ENCODE assay signal across 10 cellular contexts in genomic region chr22:39413204-39413603, GRCh38. TPM values are rescaled to one million over a fixed set of nuclear protein-coding genes. Genes with fewer than 3 reads are reported as not detected.
DNase-seq lines count a peak whose midpoint lies in the region; ATAC-seq and TF ChIP-seq lines count a peak whose summit lies in the region.
"Not testable (repeated sequence)": the region's sequence is repeated elsewhere in the genome, so short reads cannot be mapped to it uniquely, and the experiment has no call there.
"Had no signal": no experiment of that assay in that cellular context is flagged by ENCODE, and none has a peak within 500 bp of the region (broad histone marks: within the 10 kb centered on the region; RNA-seq: fewer than 3 reads in every experiment).

No MANE protein-coding gene starts in this region.

- not testable (repeated sequence) for H3K27me3 ChIP-seq in naive thymus-derived CD4-positive, alpha-beta T cell (ENCODE audit: control insufficient read depth in 2 of 2, insufficient read depth in 2 of 2, low read length in 2 of 2); suprapubic skin

- not testable (repeated sequence) for H3K9me3 ChIP-seq in T-helper 17 cell (ENCODE audit: control insufficient read depth, low read length, poor library complexity, severe bottlenecking); naive thymus-derived CD4-positive, alpha-beta T cell (ENCODE audit: control insufficient read depth in 2 of 3, low read length in 3 of 3); suprapubic skin

- H3K36me3 ChIP-seq in naive thymus-derived CD4-positive, alpha-beta T cell (ENCODE audit: control insufficient read depth in 2 of 3, insufficient read depth in 3 of 3, low read length in 3 of 3) = peaks cover 0 to 21% (median 12%) of the 10 kb centered on the region in 3 experiments
- H3K36me3 ChIP-seq in suprapubic skin = peaks cover 28% of the 10 kb centered on the region

- H3K4me1 Mint-ChIP-seq in CD14-positive monocyte (peaks cover 65% of the 10 kb centered on the region), T-helper 17 cell (peaks cover 29% of the 10 kb centered on the region)
- peaks cover 42% of the 10 kb centered on the region for H3K4me1 Mint-ChIP-seq in activated CD4-positive, alpha-beta memory T cell treated with anti-CD3 and anti-CD28 coated beads, Interleukin-2, amount 10 ng/mL, durations not matched to agents 7 days and 5 days
- H3K4me1 Mint-ChIP-seq in activated T-helper 17 cell treated with anti-CD3 and anti-CD28 coated beads, Interleukin-2, amount 50 U/mL, for 72 hours = peaks cover 12% of the 10 kb centered on the region
- peaks cover 47% of the 10 kb centered on the region for H3K4me1 Mint-ChIP-seq in activated naive CD8-positive, alpha-beta T cell treated with anti-CD3 and anti-CD28 coated beads, Interleukin-2, amount 10 ng/mL, durations not matched to agents 7 days and 5 days
- peaks cover 49 to 92% (median 70%) of the 10 kb centered on the region in 7 donors for H3K4me1 Mint-ChIP-seq in naive thymus-derived CD4-positive, alpha-beta T cell

- peak overlapping the region; percentile 57 to 93 (median 86) for H3K27ac Mint-ChIP-seq in CD14-positive monocyte
- H3K27ac Mint-ChIP-seq in T-helper 17 cell; activated T-helper 17 cell treated with anti-CD3 and anti-CD28 coated beads, Interleukin-2, amount 50 U/mL, for 72 hours: not testable (repeated sequence)
- H3K27ac Mint-ChIP-seq in activated CD4-positive, alpha-beta memory T cell treated with anti-CD3 and anti-CD28 coated beads, Interleukin-2, amount 10 ng/mL, durations not matched to agents 7 days and 5 days = peak overlapping the region; percentile 63
- H3K27ac Mint-ChIP-seq in activated naive CD8-positive, alpha-beta T cell treated with anti-CD3 and anti-CD28 coated beads, Interleukin-2, amount 10 ng/mL, durations not matched to agents 7 days and 5 days = peak overlapping the region; percentile 98
- H3K27ac Mint-ChIP-seq in naive thymus-derived CD4-positive, alpha-beta T cell = peak overlapping the region; percentile 58 to 93 (median 78)

- H3K36me3 Mint-ChIP-seq in CD14-positive monocyte = peaks cover 33 to 37% of the 10 kb centered on the region in 2 donors
- not testable (repeated sequence) for H3K36me3 Mint-ChIP-seq in T-helper 17 cell (ENCODE audit: low read depth)
- peaks cover 11% of the 10 kb centered on the region for H3K36me3 Mint-ChIP-seq in activated CD4-positive, alpha-beta memory T cell treated with anti-CD3 and anti-CD28 coated beads, Interleukin-2, amount 10 ng/mL, durations not matched to agents 7 days and 5 days (ENCODE audit: low read depth)
- peaks cover 10% of the 10 kb centered on the region for H3K36me3 Mint-ChIP-seq in activated T-helper 17 cell treated with anti-CD3 and anti-CD28 coated beads, Interleukin-2, amount 50 U/mL, for 72 hours (ENCODE audit: low read depth)
- H3K36me3 Mint-ChIP-seq in activated naive CD8-positive, alpha-beta T cell treated with anti-CD3 and anti-CD28 coated beads, Interleukin-2, amount 10 ng/mL, durations not matched to agents 7 days and 5 days = peaks cover 25% of the 10 kb centered on the region
- peaks cover 0 to 15% (median 5%) of the 10 kb centered on the region in 5 donors for H3K36me3 Mint-ChIP-seq in naive thymus-derived CD4-positive, alpha-beta T cell

- intact Hi-C loops in CD14-positive monocyte (cut with micrococcal nuclease) = not testable (repeated sequence)
- intact Hi-C loops in naive thymus-derived CD4-positive, alpha-beta T cell (cut with micrococcal nuclease) = loop anchor here in 1 of 2 donors (5.0 to 10.0 kb wide), 2 partner anchors 68 to 79 kb away; partner anchors contain the start of gene SYNGR1

- ATAC-seq in T-helper 17 cell; activated T-helper 17 cell treated with anti-CD3 and anti-CD28 coated beads, Interleukin-2, amount 50 U/mL, for 72 hours (replicated peaks); activated naive CD8-positive, alpha-beta T cell treated with anti-CD3 and anti-CD28 coated beads, Interleukin-2, amount 10 ng/mL, durations not matched to agents 7 days and 5 days (ENCODE audit: low read depth); naive thymus-derived CD4-positive, alpha-beta T cell: not testable (repeated sequence)

- 85% methylated on average over 7 of the region's 7 CpGs for WGBS in suprapubic skin

- H3K9me3 Mint-ChIP-seq in CD14-positive monocyte; activated CD4-positive, alpha-beta memory T cell treated with anti-CD3 and anti-CD28 coated beads, Interleukin-2, amount 10 ng/mL, durations not matched to agents 7 days and 5 days; activated T-helper 17 cell treated with anti-CD3 and anti-CD28 coated beads, Interleukin-2, amount 50 U/mL, for 72 hours; activated naive CD8-positive, alpha-beta T cell treated with anti-CD3 and anti-CD28 coated beads, Interleukin-2, amount 10 ng/mL, durations not matched to agents 7 days and 5 days; naive thymus-derived CD4-positive, alpha-beta T cell: not testable (repeated sequence)

- H3K4me3 Mint-ChIP-seq in CD14-positive monocyte (peak overlapping the region; percentile 59 to 77), T-helper 17 cell (peak overlapping the region; percentile 53)
- not testable (repeated sequence) for H3K4me3 Mint-ChIP-seq in activated CD4-positive, alpha-beta memory T cell treated with anti-CD3 and anti-CD28 coated beads, Interleukin-2, amount 10 ng/mL, durations not matched to agents 7 days and 5 days
- H3K4me3 Mint-ChIP-seq in activated T-helper 17 cell treated with anti-CD3 and anti-CD28 coated beads, Interleukin-2, amount 50 U/mL, for 72 hours = peak overlapping the region; percentile 44
- H3K4me3 Mint-ChIP-seq in activated naive CD8-positive, alpha-beta T cell treated with anti-CD3 and anti-CD28 coated beads, Interleukin-2, amount 10 ng/mL, durations not matched to agents 7 days and 5 days = peak overlapping the region; percentile 85
- H3K4me3 Mint-ChIP-seq in naive thymus-derived CD4-positive, alpha-beta T cell = peak overlapping the region in 9 of 10 donors; percentile 41 to 76 (median 69)

- not testable (repeated sequence) for H3K4me3 ChIP-seq in naive thymus-derived CD4-positive, alpha-beta T cell (ENCODE audit: low read length); suprapubic skin

- CTCF ChIA-PET in HEK293T (lab: Yijun Ruan, JAX) = interaction anchor here (0.5 kb wide), 1 partner anchor 76 kb away, joined by 5 read pairs; no protein-coding TSS in a partner anchor
- CTCF ChIA-PET in activated CD4-positive, alpha-beta memory T cell treated with anti-CD3 and anti-CD28 coated beads, Interleukin-2, amount 10 ng/mL, durations not matched to agents 7 days and 5 days (lab: Charles Lee) = interaction anchor here (1.2 to 1.7 kb wide), 3 partner anchors 11 to 83 kb away, joined by 3 to 13 read pairs (median 5); partner anchors contain the start of gene TAB1
- CTCF ChIA-PET in naive thymus-derived CD4-positive, alpha-beta T cell (lab: Charles Lee) = interaction anchor here (1.1 to 4.5 kb wide), 4 partner anchors 10 to 116 kb away, joined by 5 to 39 read pairs (median 6); partner anchors contain the start of gene TAB1

- H3K4me1 ChIP-seq in naive thymus-derived CD4-positive, alpha-beta T cell (ENCODE audit: control insufficient read depth in 2 of 2, insufficient read depth in 2 of 2, low read length in 2 of 2) = peaks cover 12 to 62% of the 10 kb centered on the region in 2 donors
- peaks cover 36% of the 10 kb centered on the region for H3K4me1 ChIP-seq in suprapubic skin

- not testable (repeated sequence) for TF ChIP-seq CTCF in CD14-positive monocyte (IDR thresholded peaks at IDR 0.05); suprapubic skin (IDR thresholded peaks at IDR 0.05)

- POLR2A ChIA-PET in HEK293T (lab: Yijun Ruan, JAX) = interaction anchor here (1.4 to 2.4 kb wide), 2 partner anchors 8 to 93 kb away, joined by 3 to 7 read pairs; partner anchors contain the start of gene RPL3
- POLR2A ChIA-PET in activated CD4-positive, alpha-beta memory T cell treated with anti-CD3 and anti-CD28 coated beads, Interleukin-2, amount 10 ng/mL, durations not matched to agents 7 days and 5 days (lab: Charles Lee) = interaction anchor here (0.9 to 2.4 kb wide), 4 partner anchors 10 to 39 kb away, joined by 3 to 21 read pairs (median 4); partner anchors contain the start of gene TAB1
- POLR2A ChIA-PET in activated naive CD8-positive, alpha-beta T cell treated with anti-CD3 and anti-CD28 coated beads, Interleukin-2, amount 10 ng/mL, durations not matched to agents 7 days and 5 days (lab: Charles Lee) = interaction anchor here (0.7 to 5.2 kb wide), 12 partner anchors 11 to 764 kb away, joined by 4 to 68 read pairs (median 8); partner anchors contain the start of genes ATF4, RPL3, TAB1 and TNRC6B
- POLR2A ChIA-PET in naive thymus-derived CD4-positive, alpha-beta T cell (lab: Charles Lee) = interaction anchor here (0.6 to 9.1 kb wide), 10 partner anchors 9 to 803 kb away, joined by 3 to 75 read pairs (median 6); partner anchors contain the start of genes ATF4, MIEF1, RPL3 and TAB1

- H3K27me3 Mint-ChIP-seq in CD14-positive monocyte (ENCODE audit: low read depth in 3 of 3); T-helper 17 cell; activated CD4-positive, alpha-beta memory T cell treated with anti-CD3 and anti-CD28 coated beads, Interleukin-2, amount 10 ng/mL, durations not matched to agents 7 days and 5 days; activated T-helper 17 cell treated with anti-CD3 and anti-CD28 coated beads, Interleukin-2, amount 50 U/mL, for 72 hours; activated naive CD8-positive, alpha-beta T cell treated with anti-CD3 and anti-CD28 coated beads, Interleukin-2, amount 10 ng/mL, durations not matched to agents 7 days and 5 days; naive thymus-derived CD4-positive, alpha-beta T cell: not testable (repeated sequence)

- TF ChIP-seq POLR2A in suprapubic skin (IDR thresholded peaks at IDR 0.05) = not testable (repeated sequence)

- DNase-seq in CD14-positive monocyte (ENCODE audit: low spot score); HEK293T (ENCODE audit: extremely low spot score); T-helper 17 cell; activated CD4-positive, alpha-beta memory T cell treated with anti-CD3 and anti-CD28 coated beads, Interleukin-2, amount 10 ng/mL, durations not matched to agents 7 days and 5 days; activated naive CD8-positive, alpha-beta T cell treated with anti-CD3 and anti-CD28 coated beads, Interleukin-2, amount 10 ng/mL, durations not matched to agents 7 days and 5 days; naive thymus-derived CD4-positive, alpha-beta T cell; suprapubic skin (ENCODE audit: low spot score in 2 of 2): not testable (repeated sequence)

- peak overlapping the region; percentile 38 for H3K27ac ChIP-seq in naive thymus-derived CD4-positive, alpha-beta T cell (ENCODE audit: low read depth, low read length)
- peak overlapping the region; percentile 17 for H3K27ac ChIP-seq in suprapubic skin

- TF ChIP-seq EP300 in suprapubic skin (IDR thresholded peaks at IDR 0.05) = not testable (repeated sequence)

RNA-seq across cellular contexts. Expression of gene TAB1, which starts 13.6 kb away (rescaled TPM):
- 1 to 10 TPM; 3.2 to 3.9 TPM for polyA plus RNA-seq in CD14-positive monocyte
- total RNA-seq in T-helper 17 cell = 10 to 100 TPM; 22.0 to 23.6 TPM
- total RNA-seq in activated CD4-positive, alpha-beta memory T cell treated with anti-CD3 and anti-CD28 coated beads, Interleukin-2, amount 10 ng/mL, durations not matched to agents 7 days and 5 days = 10 to 100 TPM; 25.0 to 27.5 TPM
- total RNA-seq in activated T-helper 17 cell treated with anti-CD3 and anti-CD28 coated beads, Interleukin-2, amount 50 U/mL, for 72 hours = 10 to 100 TPM; 15.2 to 20.9 TPM
- total RNA-seq in activated naive CD8-positive, alpha-beta T cell treated with anti-CD3 and anti-CD28 coated beads, Interleukin-2, amount 10 ng/mL, durations not matched to agents 7 days and 5 days = 10 to 100 TPM; 37.4 to 39.9 TPM
- 10 to 100 TPM; 27.7 to 51.5 (median 33.8) TPM for total RNA-seq in naive thymus-derived CD4-positive, alpha-beta T cell
- 1 to 10 TPM; 4.3 to 5.1 TPM for polyA plus RNA-seq in naive thymus-derived CD4-positive, alpha-beta T cell
- 10 to 100 TPM; 16.9 to 35.4 (median 23.3) TPM for total RNA-seq in suprapubic skin

RNA-seq across cellular contexts. Expression of gene MGAT3, which starts 43.6 kb away (rescaled TPM):
- not detected for polyA plus RNA-seq in CD14-positive monocyte
- total RNA-seq in T-helper 17 cell = under 1 TPM; 0.25 to 0.96 TPM
- total RNA-seq in activated CD4-positive, alpha-beta memory T cell treated with anti-CD3 and anti-CD28 coated beads, Interleukin-2, amount 10 ng/mL, durations not matched to agents 7 days and 5 days = under 1 TPM; 0.55 to 0.83 TPM
- 1 to 10 TPM; 1.5 to 1.6 TPM for total RNA-seq in activated T-helper 17 cell treated with anti-CD3 and anti-CD28 coated beads, Interleukin-2, amount 50 U/mL, for 72 hours
- total RNA-seq in activated naive CD8-positive, alpha-beta T cell treated with anti-CD3 and anti-CD28 coated beads, Interleukin-2, amount 10 ng/mL, durations not matched to agents 7 days and 5 days = 1 to 10 TPM; 7.0 to 7.2 TPM
- 1 to 10 TPM in 3 of 5 experiments, under 1 TPM in 2; 0.57 to 3.2 (median 1.0) TPM for total RNA-seq in naive thymus-derived CD4-positive, alpha-beta T cell
- not detected for polyA plus RNA-seq in naive thymus-derived CD4-positive, alpha-beta T cell
- total RNA-seq in suprapubic skin = 1 to 10 TPM; 2.2 to 3.7 (median 3.0) TPM
- total RNA-seq: PC-3, RPMI7951 had no signal
